8 cellular contexts compared by ENCODE assay signal in the genomic region with DNA sequence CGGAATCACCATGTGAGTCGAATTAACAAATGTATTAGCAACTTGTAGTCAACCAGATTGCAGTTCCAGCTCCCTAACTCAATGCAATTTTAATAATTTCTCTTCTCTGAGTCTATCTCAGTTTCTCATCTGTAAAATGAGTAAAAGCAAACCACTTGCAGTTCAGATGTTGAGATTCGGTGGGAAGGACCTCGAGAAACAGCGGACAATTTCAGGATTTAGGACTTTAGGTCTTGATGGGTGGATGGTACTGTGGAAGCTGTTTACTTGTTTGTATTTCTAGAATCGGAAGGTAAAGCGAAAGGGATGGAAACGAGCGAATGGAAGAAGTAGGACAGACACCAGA. TPM values are rescaled to one million over a fixed set of nuclear protein-coding genes. Genes with fewer than 3 reads are reported as not detected.
DNase-seq lines count a peak whose midpoint lies in the region; ATAC-seq and TF ChIP-seq lines count a peak whose summit lies in the region.

No MANE protein-coding gene starts in this region.

- DNase-seq in AG04450 (ENCODE audit: low read depth, low spot score) (no peak), NB4 (ENCODE audit: low read depth) (no peak), epithelial cell of proximal tubule (ENCODE audit: low read depth) (no peak), retinal pigment epithelial cell (ENCODE audit: low read depth) (no peak), NCI-H774 (lab: John Stamatoyannopoulos, UW) (no peak), AML-193 (lab: John Stamatoyannopoulos, UW) (no peak), foreskin melanocyte (no peak)

- TF ChIP-seq CTCF in AG04450 (IDR thresholded peaks at IDR 0.05; ENCODE audit: low read depth, low read length), result no peak
- TF ChIP-seq CTCF in NB4 (IDR thresholded peaks at IDR 0.05; ENCODE audit: low read depth, low read length), result no peak
- TF ChIP-seq CTCF in epithelial cell of proximal tubule (conservative IDR thresholded peaks at IDR 0.05; ENCODE audit: low read depth, low read length), result no peak
- TF ChIP-seq CTCF in retinal pigment epithelial cell (conservative IDR thresholded peaks at IDR 0.05; ENCODE audit: low read depth, low read length), result no peak

- no peaks in the 10 kb centered on the region for H3K27me3 ChIP-seq in AG04450 (ENCODE audit: control insufficient read depth, insufficient read depth, low read length)

- peaks cover 3% of the 10 kb centered on the region; the same call in 1 of the 2 replicates for H3K9me3 ChIP-seq in AG04450 (ENCODE audit: control insufficient read depth, insufficient read depth, low read length)

- H3K4me3 ChIP-seq in AG04450 (ENCODE audit: low read depth, low read length) (peak overlapping the region; percentile 82), NB4 (ENCODE audit: low read depth, low read length) (peak overlapping the region; percentile 83), epithelial cell of proximal tubule (ENCODE audit: low read depth, low read length) (peak overlapping the region; percentile 89), retinal pigment epithelial cell (ENCODE audit: low read length) (peak overlapping the region; percentile 86)

- H3K27ac ChIP-seq in AG04450 (ENCODE audit: low read depth, low read length), result peak overlapping the region; percentile 80

- peak; percentile 11 for ATAC-seq in GM21447 (IDR thresholded peaks at IDR 0.05; ENCODE audit: unreplicated experiment)

- POLR2A ChIA-PET in AG04450 (lab: Yijun Ruan, JAX), result interaction anchor here (0.9 to 1.6 kb wide), 9 partner anchors 10 to 177 kb away, joined by 3 to 18 read pairs (median 4); a partner anchor contains a TSS

- CTCF ChIA-PET in AG04450 (lab: Charles Lee), result interaction anchor here (1.0 to 1.4 kb wide), 2 partner anchors 157 to 203 kb away, joined by 3 to 11 read pairs; no protein-coding TSS in a partner anchor

- no peak for TF ChIP-seq POLR2A in NB4 (IDR thresholded peaks at IDR 0.05; ENCODE audit: extremely low read depth, insufficient read length)

RNA-seq across cellular contexts. Expression of a gene that starts 0.5 kb away (rescaled TPM):
- polyA plus RNA-seq in AG04450 (2011; rRNA removed), result 70.7 and 83.4 TPM in 2 replicates
- polyA minus RNA-seq in AG04450 (2011; rRNA and poly(A)+ RNA removed), result 57.7 and 71.4 TPM in 2 replicates
- total RNA-seq in epithelial cell of proximal tubule, result 10.2 and 10.8 TPM in 2 replicates

RNA-seq across cellular contexts. Expression of a gene that starts 31.2 kb away (rescaled TPM):
- 3.0 and 3.6 TPM in 2 replicates for polyA plus RNA-seq in AG04450 (2011; rRNA removed)
- 12.0 and 17.1 TPM in 2 replicates for polyA minus RNA-seq in AG04450 (2011; rRNA and poly(A)+ RNA removed)
- 0.40 and 0.87 TPM in 2 replicates for total RNA-seq in epithelial cell of proximal tubule
